In genomic region chr7:118626739-118627138, GRCh38 we compare ENCODE assay signal across 28 cellular contexts.
"Had no signal": no experiment of that assay in that cellular context is flagged by ENCODE, and none has a peak within 500 bp of the region (broad histone marks: within the 10 kb centered on the region; RNA-seq: fewer than 3 reads in every experiment).

No MANE protein-coding gene starts in this region.

- H3K27ac Mint-ChIP-seq: activated B cell treated with CpG ODN at 0.5 μM for 24 hours; activated CD4-positive, alpha-beta T cell treated with anti-CD3 and anti-CD28 coated beads for 36 hours; activated naive CD4-positive, alpha-beta T cell treated with anti-CD3 and anti-CD28 coated beads for 36 hours; activated naive CD8-positive, alpha-beta T cell treated with anti-CD3 and anti-CD28 coated beads, Interleukin-2, amount 10 ng/mL, durations not matched to agents 7 days and 5 days; activated T-helper 2 cell treated with anti-CD3 and anti-CD28 coated beads, Interferon-gamma antibody, Interleukin-2, Interleukin-4, amounts not matched to agents 10 μg/mL and 5 μg/mL and 100 μg/mL, durations not matched to agents 14 hours and 24 hours and 36 hours; dendritic cell treated with granulocyte-macrophage colony-stimulating factor and Interleukin-4, amounts not matched to agents 40 ng/mL and 50 ng/mL, for 4 days; immature natural killer cell; natural killer cell; progenitor cell of endocrine pancreas; stimulated activated naive B cell treated with anti-CD40 and anti-IgM and Interleukin-4, amounts not matched to agents 10 μg/mL and 1 μg/mL and 100 μg/mL, for 72 hours had no signal

- H3K9me3 ChIP-seq: sigmoid colon, uterus had no signal

- H3K27me3 Mint-ChIP-seq: activated B cell treated with CpG ODN at 0.5 μM for 24 hours; activated CD4-positive, alpha-beta T cell treated with anti-CD3 and anti-CD28 coated beads for 36 hours; activated naive CD8-positive, alpha-beta T cell treated with anti-CD3 and anti-CD28 coated beads, Interleukin-2, amount 10 ng/mL, durations not matched to agents 7 days and 5 days; dendritic cell treated with granulocyte-macrophage colony-stimulating factor and Interleukin-4, amounts not matched to agents 40 ng/mL and 50 ng/mL, for 4 days; progenitor cell of endocrine pancreas; stimulated activated naive B cell treated with anti-CD40 and anti-IgM and Interleukin-4, amounts not matched to agents 10 μg/mL and 1 μg/mL and 100 μg/mL, for 72 hours had no signal

- H3K27ac ChIP-seq: cardiac muscle cell, hepatocyte, left ventricle myocardium inferior, sigmoid colon, uterus had no signal

- H3K4me3 Mint-ChIP-seq: activated B cell treated with CpG ODN at 0.5 μM for 24 hours; activated CD4-positive, alpha-beta T cell treated with anti-CD3 and anti-CD28 coated beads for 36 hours; activated naive CD4-positive, alpha-beta T cell treated with anti-CD3 and anti-CD28 coated beads for 36 hours; activated naive CD8-positive, alpha-beta T cell treated with anti-CD3 and anti-CD28 coated beads, Interleukin-2, amount 10 ng/mL, durations not matched to agents 7 days and 5 days; activated T-cell treated with anti-CD3 and anti-CD28 coated beads, Interleukin-2, amount 50 U/mL, for 4 hours; dendritic cell treated with granulocyte-macrophage colony-stimulating factor and Interleukin-4, amounts not matched to agents 40 ng/mL and 50 ng/mL, for 4 days; immature natural killer cell; natural killer cell; stimulated activated naive B cell treated with anti-CD40 and anti-IgM and Interleukin-4, amounts not matched to agents 10 μg/mL and 1 μg/mL and 100 μg/mL, for 72 hours had no signal

- H3K36me3 Mint-ChIP-seq: activated naive CD8-positive, alpha-beta T cell treated with anti-CD3 and anti-CD28 coated beads, Interleukin-2, amount 10 ng/mL, durations not matched to agents 7 days and 5 days; immature natural killer cell; natural killer cell; stimulated activated naive B cell treated with anti-CD40 and anti-IgM and Interleukin-4, amounts not matched to agents 10 μg/mL and 1 μg/mL and 100 μg/mL, for 72 hours had no signal

- H3K9me3 Mint-ChIP-seq: activated B cell treated with CpG ODN at 0.5 μM for 24 hours; activated naive CD8-positive, alpha-beta T cell treated with anti-CD3 and anti-CD28 coated beads, Interleukin-2, amount 10 ng/mL, durations not matched to agents 7 days and 5 days; activated T-cell treated with anti-CD3 and anti-CD28 coated beads, Interleukin-2, amount 50 U/mL, for 4 hours had no signal

- H2AFZ ChIP-seq: hepatocyte had no signal

- H3K79me2 ChIP-seq: hepatocyte had no signal

- H3K27me3 ChIP-seq: cardiac muscle cell, hepatocyte, sigmoid colon, uterus had no signal

- H3K4me2 ChIP-seq: hepatocyte had no signal

- H3K4me3 ChIP-seq: cardiac muscle cell, hepatocyte, left ventricle myocardium inferior, sigmoid colon, uterus had no signal

- DNase-seq: activated B cell treated with CpG ODN at 0.5 μM for 24 hours; activated CD4-positive, alpha-beta T cell treated with anti-CD3 and anti-CD28 coated beads for 36 hours; activated CD4-positive, alpha-beta T cell treated with anti-CD3 and anti-CD28 coated beads, Interleukin-2, amount 50 U/mL, for 4 hours; activated CD8-positive, alpha-beta memory T cell treated with anti-CD3 and anti-CD28 coated beads for 24 hours; activated CD8-positive, alpha-beta memory T cell treated with anti-CD3 and anti-CD28 coated beads, Interleukin-2, amount 50 U/mL, for 4 hours; activated naive CD4-positive, alpha-beta T cell treated with anti-CD3 and anti-CD28 coated beads for 36 hours; activated naive CD8-positive, alpha-beta T cell treated with anti-CD3 and anti-CD28 coated beads, Interleukin-2, amount 10 ng/mL, durations not matched to agents 7 days and 5 days; activated T-cell treated with anti-CD3 and anti-CD28 coated beads, Interleukin-2, amount 50 U/mL, for 4 hours; amniotic stem cell; effector CD4-positive, alpha-beta T cell; glutamatergic neuron; immature natural killer cell; left ventricle myocardium inferior; midbrain; natural killer cell; retina; sigmoid colon; stimulated activated CD4-positive, alpha-beta T cell treated with anti-CD3 and anti-CD28 coated beads, Interleukin-2, amount 100 ng/mL, for 48 hours; stimulated activated CD8-positive, alpha-beta memory T cell treated with anti-CD3 and anti-CD28 coated beads, Interleukin-4, amount 100 ng/mL, for 48 hours; stimulated activated naive B cell treated with anti-CD40 and anti-IgM and Interleukin-4, amounts not matched to agents 10 μg/mL and 1 μg/mL and 100 μg/mL, for 72 hours; T1000; trophoblast cell; uterus had no signal

- H3K4me1 ChIP-seq: left ventricle myocardium inferior, sigmoid colon, uterus had no signal

- H3K36me3 ChIP-seq: cardiac muscle cell, left ventricle myocardium inferior, sigmoid colon, uterus had no signal

- H3K4me1 Mint-ChIP-seq: activated B cell treated with CpG ODN at 0.5 μM for 24 hours; activated CD4-positive, alpha-beta T cell treated with anti-CD3 and anti-CD28 coated beads for 36 hours; activated naive CD8-positive, alpha-beta T cell treated with anti-CD3 and anti-CD28 coated beads, Interleukin-2, amount 10 ng/mL, durations not matched to agents 7 days and 5 days; immature natural killer cell; natural killer cell; stimulated activated naive B cell treated with anti-CD40 and anti-IgM and Interleukin-4, amounts not matched to agents 10 μg/mL and 1 μg/mL and 100 μg/mL, for 72 hours had no signal
